8 cellular contexts compared by ENCODE assay signal in the genomic region with DNA sequence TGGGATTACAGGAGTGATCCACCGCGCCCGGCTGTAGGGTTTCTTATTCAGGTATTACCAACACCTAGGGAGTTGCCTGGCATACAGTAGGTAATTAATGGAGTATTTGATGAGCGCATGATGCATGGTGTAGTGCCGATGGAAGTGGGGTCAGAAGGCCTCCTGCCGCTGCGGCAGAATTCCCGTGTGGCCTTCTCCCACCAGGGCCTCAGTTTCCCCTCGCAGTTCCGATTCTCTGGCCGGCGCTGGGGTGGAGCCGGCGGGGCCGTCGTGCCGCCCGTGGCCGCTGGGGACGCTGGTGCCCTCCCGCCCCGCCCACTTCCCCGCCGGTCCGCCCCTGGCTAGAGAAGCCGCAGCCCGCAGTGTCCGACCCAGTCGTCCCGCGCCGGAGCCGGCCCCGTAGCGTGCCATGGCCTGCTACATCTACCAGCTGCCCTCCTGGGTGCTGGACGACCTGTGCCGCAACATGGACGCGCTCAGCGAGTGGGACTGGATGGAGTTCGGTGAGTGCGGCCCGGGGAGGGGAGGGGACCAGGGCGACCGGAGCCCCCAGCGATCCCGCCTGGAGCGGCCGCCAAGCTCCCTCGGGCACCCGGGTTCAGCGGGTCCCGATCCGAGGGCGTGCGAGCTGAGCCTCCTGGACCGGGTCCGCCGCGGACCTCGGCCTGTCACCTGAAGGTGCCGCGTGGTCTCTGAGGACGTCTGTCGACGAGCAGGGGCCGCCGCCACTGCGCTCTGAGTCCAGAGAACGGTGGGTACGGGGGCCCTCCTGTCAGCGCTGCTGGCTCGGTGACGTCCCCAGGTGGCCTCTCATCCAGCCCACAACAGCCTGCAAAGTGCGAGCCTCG. TPM values are rescaled to one million over a fixed set of nuclear protein-coding genes. Genes with fewer than 3 reads are reported as not detected.
DNase-seq lines count a peak whose midpoint lies in the region; ATAC-seq and TF ChIP-seq lines count a peak whose summit lies in the region.

TSS of gene IRAK2 (plus strand) at position 374 of the 848 bp plus-strand sequence. CDS start at position 410, 36 bp downstream.

- no peaks in the 10 kb centered on the region for H3K36me3 ChIP-seq in SU-DHL-6 (ENCODE audit: low read length)
- no peaks in the 10 kb centered on the region for H3K36me3 ChIP-seq in left ventricle myocardium inferior
- H3K36me3 ChIP-seq in urinary bladder (ENCODE audit: insufficient read depth) = peaks cover 2% of the 10 kb centered on the region

- H3K36me3 Mint-ChIP-seq in progenitor cell of endocrine pancreas (ENCODE audit: insufficient read depth) = no peaks in the 10 kb centered on the region

- ATAC-seq in GM19023 (IDR thresholded peaks at IDR 0.05; ENCODE audit: unreplicated experiment) (peak; percentile 78), HG03196 (IDR thresholded peaks at IDR 0.05; ENCODE audit: unreplicated experiment) (peak; percentile 78)

- H2AFZ ChIP-seq in SU-DHL-6 (ENCODE audit: low read depth, low read length, severe bottlenecking) = peak within 1 kb of the TSS; percentile 91

- H3K27ac ChIP-seq in SU-DHL-6 (ENCODE audit: low read depth, low read length) (no peak within 1 kb of the TSS), left ventricle myocardium inferior (replicated peaks) (peak within 1 kb of the TSS; percentile 74), urinary bladder (ENCODE audit: low read depth) (no peak within 1 kb of the TSS)

- no peaks in the 10 kb centered on the region; the same call in 1 of the 2 replicates for H3F3A ChIP-seq in SU-DHL-6 (ENCODE audit: insufficient read depth)

- H3K27ac Mint-ChIP-seq in progenitor cell of endocrine pancreas = no peak within 1 kb of the TSS

- WGBS in urinary bladder = 2% methylated on average over 76 of the region's 76 CpGs

- intact Hi-C loops in left ventricle myocardium inferior (cut with micrococcal nuclease) = no loop called here

- H3K4me3 Mint-ChIP-seq in progenitor cell of endocrine pancreas (ENCODE audit: low read depth) = peak within 1 kb of the TSS; percentile 72

- no peaks in the 10 kb centered on the region for H3K9me3 ChIP-seq in SU-DHL-6 (ENCODE audit: insufficient read depth, low read length)
- peaks cover 16% of the 10 kb centered on the region for H3K9me3 ChIP-seq in left ventricle myocardium inferior (replicated peaks)

- no peaks in the 10 kb centered on the region for H3K27me3 ChIP-seq in SU-DHL-6 (ENCODE audit: low read length)
- H3K27me3 ChIP-seq in left ventricle myocardium inferior (ENCODE audit: low read depth) = no peaks in the 10 kb centered on the region

- TF ChIP-seq CTCF in SU-DHL-6 (IDR thresholded peaks at IDR 0.05; ENCODE audit: insufficient read depth, low read length, poor library complexity, severe bottlenecking) = peak; percentile 43
- TF ChIP-seq CTCF in left ventricle myocardium inferior (IDR thresholded peaks at IDR 0.05; ENCODE audit: borderline replicate concordance) = peak; percentile 97
- peak; percentile 88 for TF ChIP-seq CTCF in progenitor cell of endocrine pancreas (IDR thresholded peaks at IDR 0.05; ENCODE audit: unreplicated experiment)

- no peaks in the 10 kb centered on the region for H3K9me2 ChIP-seq in SU-DHL-6 (replicated peaks; ENCODE audit: insufficient read depth, low read length)

- H3K9me3 Mint-ChIP-seq in progenitor cell of endocrine pancreas (ENCODE audit: low read depth) = no peaks in the 10 kb centered on the region

- peak within 1 kb of the TSS; percentile 67 for H3K4me2 ChIP-seq in SU-DHL-6 (ENCODE audit: low read depth, low read length, poor library complexity, severe bottlenecking)

- H3K27me3 Mint-ChIP-seq in progenitor cell of endocrine pancreas = peaks cover 7% of the 10 kb centered on the region

- H3K79me2 ChIP-seq in SU-DHL-6 (ENCODE audit: insufficient read depth, low read length) = no peaks in the 10 kb centered on the region

- H3K4me1 Mint-ChIP-seq in progenitor cell of endocrine pancreas (ENCODE audit: low read depth) = no peaks in the 10 kb centered on the region

- DNase-seq in AG20443 (ENCODE audit: low spot score) (peak; percentile 95), amniotic stem cell (lab: John Stamatoyannopoulos, UW) (peak; percentile 57), left ventricle myocardium inferior (peak; percentile 79), progenitor cell of endocrine pancreas (ENCODE audit: low spot score, unreplicated experiment) (peak; percentile 65)

- H3K9ac ChIP-seq in SU-DHL-6 (ENCODE audit: low read length) = peak within 1 kb of the TSS; percentile 52; the same call in 1 of the 2 replicates

- H4K20me1 ChIP-seq in SU-DHL-6 (ENCODE audit: low read depth, low read length) = no peaks in the 10 kb centered on the region

- H3K4me1 ChIP-seq in left ventricle myocardium inferior (peaks cover 13% of the 10 kb centered on the region), urinary bladder (ENCODE audit: insufficient read depth) (no peaks in the 10 kb centered on the region)

- peak within 1 kb of the TSS; percentile 61 for H3K4me3 ChIP-seq in SU-DHL-6 (ENCODE audit: insufficient read depth, low read length, poor library complexity, severe bottlenecking)
- H3K4me3 ChIP-seq in left ventricle myocardium inferior = peak within 1 kb of the TSS; percentile 95
- H3K4me3 ChIP-seq in urinary bladder (ENCODE audit: low read depth, low read length) = peak within 1 kb of the TSS; percentile 88

RNA-seq across cellular contexts. Expression of gene IRAK2, which starts in this region (rescaled TPM):
- total RNA-seq in left ventricle myocardium inferior (2.0 TPM), progenitor cell of endocrine pancreas (0.36 and 0.40 TPM in 2 replicates), urinary bladder (2.9 TPM)
- polyA plus RNA-seq in urinary bladder = 4.1 TPM

Comparison
In these comparisons a context has a peak if more than half of its experiments do, and no peak if none do; other contexts are left out.
1. Peak in DNase-seq in progenitor cell of endocrine pancreas; RNA of the gene not detected or under 1 TPM.
2. CTCF ChIP-seq: peak in every context shown above with its lines; median percentile 97 in left ventricle myocardium inferior; 88 in progenitor cell of endocrine pancreas; 43 in SU-DHL-6.